14 cellular contexts compared by ENCODE assay signal in the genomic region with DNA sequence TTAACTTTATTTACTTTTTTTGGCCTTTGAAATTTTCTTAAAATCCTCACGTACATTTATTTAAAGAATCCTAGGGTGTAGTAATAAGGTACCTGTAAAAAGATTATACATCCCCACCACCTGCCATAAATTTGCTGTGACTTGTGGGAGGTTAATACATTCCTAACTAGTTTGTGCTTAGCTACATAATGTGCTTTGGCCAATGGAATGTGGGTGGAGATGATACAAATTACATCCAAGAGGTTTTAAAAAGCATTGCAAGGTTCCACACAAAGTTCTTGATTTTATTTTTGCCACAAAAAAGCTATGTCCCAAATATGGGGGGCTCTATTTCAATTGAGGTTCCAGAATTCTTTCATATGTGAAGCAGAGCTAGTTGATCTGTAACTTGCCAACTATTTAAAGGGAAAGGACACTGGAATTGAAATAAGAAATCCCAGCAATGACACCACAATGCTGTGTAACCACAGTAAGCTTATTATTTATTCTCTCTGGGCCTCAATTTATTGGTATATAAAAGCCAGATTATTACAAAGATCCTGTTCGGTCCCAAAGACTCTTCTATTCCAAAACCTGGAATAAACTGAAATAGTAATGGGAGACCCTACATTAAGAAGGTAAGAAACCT. TPM values are rescaled to one million over a fixed set of nuclear protein-coding genes. Genes with fewer than 3 reads are reported as not detected.
DNase-seq lines count a peak whose midpoint lies in the region; ATAC-seq and TF ChIP-seq lines count a peak whose summit lies in the region.
"Had no signal": no experiment of that assay in that cellular context is flagged by ENCODE, and none has a peak within 500 bp of the region (broad histone marks: within the 10 kb centered on the region; RNA-seq: fewer than 3 reads in every experiment).

No MANE protein-coding gene starts in this region.

- H2BK120ac ChIP-seq in mesendoderm (ENCODE audit: low read depth, low read length): no peak overlapping the region

- H4K8ac ChIP-seq in mesendoderm (ENCODE audit: low read depth, low read length): no peak overlapping the region

- no peak overlapping the region for H3K27ac ChIP-seq in mesendoderm (ENCODE audit: low read depth, low read length)

- no peaks in the 10 kb centered on the region for H3K4me1 ChIP-seq in mesendoderm (ENCODE audit: control insufficient read depth, low read depth, low read length)
- H3K4me1 ChIP-seq: BE2C had no signal

- no peaks in the 10 kb centered on the region for H3K79me1 ChIP-seq in mesendoderm (ENCODE audit: low read length)

- H3K36me3 ChIP-seq in mesendoderm (ENCODE audit: control insufficient read depth, insufficient read depth, low read length): peaks cover 1% of the 10 kb centered on the region

- no peak overlapping the region for H3K4me2 ChIP-seq in mesendoderm (ENCODE audit: low read length)

- no peak overlapping the region for H3K9ac ChIP-seq in mesendoderm (ENCODE audit: low read length)

- no CpG with 5 or more reads among the region's 2 CpGs for whole genome bisulfite sequencing in mesendoderm (ENCODE audit: extremely low coverage, insufficient coverage, low lambda C conversion rate)

- H3K4me3 ChIP-seq in choroid plexus epithelial cell (ENCODE audit: low read depth, low read length) (no peak overlapping the region), mesendoderm (ENCODE audit: low read length) (no peak overlapping the region)

- H3K27me3 ChIP-seq in mesendoderm (ENCODE audit: insufficient read depth, low read length, poor library complexity): no peaks in the 10 kb centered on the region
- H3K27me3 ChIP-seq: BE2C had no signal

- no peaks in the 10 kb centered on the region for H3K79me2 ChIP-seq in mesendoderm (ENCODE audit: control insufficient read depth, insufficient read depth, low read length)

- no peak overlapping the region for H3K4ac ChIP-seq in mesendoderm (ENCODE audit: low read depth, low read length)

- no peak overlapping the region for H3K56ac ChIP-seq in mesendoderm (ENCODE audit: low read length)

- DNase-seq in AG08396 (ENCODE audit: low spot score) (peak; percentile 20), M059J (ENCODE audit: low read depth) (peak; percentile 45), choroid plexus epithelial cell (ENCODE audit: low read depth) (peak; percentile 79), mesendoderm (peak; percentile 34), dermis blood vessel endothelial cell (no peak), SIG-M5 treated with dmso at 0.1 percent for 504 hours (lab: John Stamatoyannopoulos, UW; ENCODE audit: unreplicated experiment) (no peak), 8988T (no peak)
- DNase-seq: activated T-cell treated with anti-CD3 and anti-CD28 coated beads for 4 hours; amygdala; BE2C; posterior cingulate gyrus; stimulated activated CD4-positive, alpha-beta T cell treated with anti-CD3 and anti-CD28 coated beads, Interleukin-2, amount 100 ng/mL, for 24 hours; T-helper 1 cell had no signal

- no peak overlapping the region for H2AK5ac ChIP-seq in mesendoderm (ENCODE audit: low read length)

- TF ChIP-seq CTCF in choroid plexus epithelial cell (conservative IDR thresholded peaks at IDR 0.05; ENCODE audit: low read depth, low read length): no peak

- H3K18ac ChIP-seq in mesendoderm (ENCODE audit: low read length): no peak overlapping the region

- ATAC-seq in HG02759 (IDR thresholded peaks at IDR 0.05; ENCODE audit: unreplicated experiment): no peak

- H3K23ac ChIP-seq in mesendoderm (ENCODE audit: low read length): no peak overlapping the region

- no peak overlapping the region for H2BK15ac ChIP-seq in mesendoderm (replicated peaks; ENCODE audit: low read depth)

- no peak overlapping the region for H2BK5ac ChIP-seq in mesendoderm (ENCODE audit: low read length)

- H4K5ac ChIP-seq in mesendoderm (ENCODE audit: low read length): no peak overlapping the region

RNA-seq across cellular contexts. Expression of a gene that starts 15.7 kb away (rescaled TPM):
- 39.8 and 62.1 TPM in 2 replicates for total RNA-seq in M059J (2014; rRNA removed; shearing (Covaris generic))
- 18.4 TPM for polyA plus RNA-seq in mesendoderm (2013, experiment 1 of 2)
- polyA plus RNA-seq in mesendoderm (2013, experiment 2 of 2): 17.8 TPM
- total RNA-seq in dermis blood vessel endothelial cell: 12.3 and 80.6 TPM in 2 replicates

Comparison
In these comparisons a context has a peak if more than half of its experiments do, and no peak if none do; other contexts are left out.
1. DNase-seq: peak in AG08396 (single experiment), M059J (single experiment), choroid plexus epithelial cell (single experiment) and mesendoderm (single experiment); none in dermis blood vessel endothelial cell (single experiment), SIG-M5 treated with dmso at 0.1 percent for 504 hours (single experiment) and 8988T (single experiment).